Comparison of ENCODE assay signal across 9 cellular contexts in genomic region chr10:113709221-113709838, GRCh38. TPM values are rescaled to one million over a fixed set of nuclear protein-coding genes. Genes with fewer than 3 reads are reported as not detected.
A peak's percentile ranks its signal among the peaks of the same experiment; 100 is the strongest.
DNase-seq lines count a peak whose midpoint lies in the region; ATAC-seq and TF ChIP-seq lines count a peak whose summit lies in the region.
"Had no signal": no experiment of that assay in that cellular context is flagged by ENCODE, and none has a peak within 500 bp of the region (broad histone marks: within the 10 kb centered on the region; RNA-seq: fewer than 3 reads in every experiment).

No MANE protein-coding gene starts in this region.

- no peaks in the 10 kb centered on the region for H3K79me2 ChIP-seq in PC-3 (ENCODE audit: low read length)

- POLR2A ChIA-PET in HEK293T (lab: Yijun Ruan, JAX) (no interaction called here), PC-3 (lab: Charles Lee; ENCODE audit: unreplicated experiment) (no interaction called here)
- POLR2A ChIA-PET in CD4-positive, alpha-beta memory T cell (lab: Charles Lee; ENCODE audit: partially characterized antibody), result no interaction called here

- intact Hi-C loops in PC-3 (cut with micrococcal nuclease), result loop anchor here (5.0 kb wide), 1 partner anchor 143 kb away; the partner anchor contains the start of genes DCLRE1A and NHLRC2
- intact Hi-C loops in CD4-positive, alpha-beta memory T cell (cut with micrococcal nuclease), result no loop called here

- H3K27ac ChIP-seq in PC-3 (ENCODE audit: low read length), result no peak overlapping the region
- H3K27ac ChIP-seq in stomach smooth muscle (ENCODE audit: low read length), result peak overlapping the region; percentile 55
- no peak overlapping the region for H3K27ac ChIP-seq in CD4-positive, alpha-beta memory T cell (ENCODE audit: low read depth, low read length)

- H2AFZ ChIP-seq in PC-3 (ENCODE audit: low read length), result no peak overlapping the region

- H3K4me1 ChIP-seq in PC-3 (ENCODE audit: insufficient read depth, low read length), result peaks cover 7% of the 10 kb centered on the region; the same call in 1 of the 2 replicates
- peaks cover 19% of the 10 kb centered on the region for H3K4me1 ChIP-seq in stomach smooth muscle (ENCODE audit: control insufficient read depth, insufficient read depth, low read length)
- peaks cover 24% of the 10 kb centered on the region for H3K4me1 ChIP-seq in CD4-positive, alpha-beta memory T cell (ENCODE audit: insufficient read depth, low read length)

- H3K4me3 Mint-ChIP-seq in CD4-positive, alpha-beta memory T cell, result peak overlapping the region in 1 of 8 donors; percentile 39
- H3K4me3 Mint-ChIP-seq in immature natural killer cell, result no peak overlapping the region
- no peak overlapping the region for H3K4me3 Mint-ChIP-seq in progenitor cell of endocrine pancreas (ENCODE audit: low read depth)

- H3K36me3 ChIP-seq in PC-3 (ENCODE audit: low read depth, low read length), result no peaks in the 10 kb centered on the region
- no peaks in the 10 kb centered on the region for H3K36me3 ChIP-seq in stomach smooth muscle (ENCODE audit: control insufficient read depth in 2 of 2, insufficient read depth in 2 of 2, low read length in 2 of 2)
- H3K36me3 ChIP-seq in CD4-positive, alpha-beta memory T cell (ENCODE audit: insufficient read depth, low read length), result no peaks in the 10 kb centered on the region

- H3K9ac ChIP-seq in PC-3 (ENCODE audit: low read length) (no peak overlapping the region), stomach smooth muscle (ENCODE audit: low read length in 2 of 2) (no peak overlapping the region)

- H3K27me3 ChIP-seq in PC-3 (ENCODE audit: low read length), result no peaks in the 10 kb centered on the region
- H3K27me3 ChIP-seq in stomach smooth muscle (ENCODE audit: control insufficient read depth in 1 of 2, insufficient read depth in 2 of 2, low read length in 2 of 2), result no peaks in the 10 kb centered on the region
- H3K27me3 ChIP-seq in CD4-positive, alpha-beta memory T cell (ENCODE audit: insufficient read depth, low read length), result no peaks in the 10 kb centered on the region

- H3F3A ChIP-seq in PC-3 (ENCODE audit: low read length, unreplicated experiment), result no peaks in the 10 kb centered on the region

- H3K4me1 Mint-ChIP-seq in CD4-positive, alpha-beta memory T cell, result peaks cover 24 to 60% (median 30%) of the 10 kb centered on the region in 4 donors
- peaks cover 25 to 45% of the 10 kb centered on the region in 2 donors for H3K4me1 Mint-ChIP-seq in immature natural killer cell
- peaks cover 30% of the 10 kb centered on the region for H3K4me1 Mint-ChIP-seq in progenitor cell of endocrine pancreas (ENCODE audit: low read depth)

- CTCF ChIA-PET in HEK293T (lab: Yijun Ruan, JAX), result no interaction called here
- CTCF ChIA-PET in PC-3 (lab: Charles Lee), result no interaction called here
- CTCF ChIA-PET in CD4-positive, alpha-beta memory T cell (lab: Charles Lee; ENCODE audit: partially characterized antibody), result interaction anchor here (0.9 kb wide), 1 partner anchor 17 kb away, joined by 3 read pairs; no protein-coding TSS in a partner anchor

- TF ChIP-seq CTCF in PC-3 (conservative IDR thresholded peaks at IDR 0.05; ENCODE audit: low read depth, low read length) (no peak), progenitor cell of endocrine pancreas (IDR thresholded peaks at IDR 0.05; ENCODE audit: unreplicated experiment) (no peak)

- H3K4me3 ChIP-seq in PC-3 (ENCODE audit: low read length) (no peak overlapping the region), stomach smooth muscle (ENCODE audit: low read length in 2 of 2) (peak overlapping the region in 1 of 2 donors; percentile 40)
- H3K4me3 ChIP-seq in CD4-positive, alpha-beta memory T cell (ENCODE audit: low read length in 2 of 2), result no peak overlapping the region

- no peak overlapping the region for H3K4me2 ChIP-seq in PC-3 (ENCODE audit: low read length)

- H3K36me3 Mint-ChIP-seq in CD4-positive, alpha-beta memory T cell, result peaks cover 27 to 33% of the 10 kb centered on the region in 2 donors
- H3K36me3 Mint-ChIP-seq in immature natural killer cell, result peaks cover 0 to 5% (median 0%) of the 10 kb centered on the region in 3 donors
- no peaks in the 10 kb centered on the region for H3K36me3 Mint-ChIP-seq in progenitor cell of endocrine pancreas (ENCODE audit: insufficient read depth)

- H3K27ac Mint-ChIP-seq in CD4-positive, alpha-beta memory T cell, result peak overlapping the region in 1 of 7 donors; percentile 80
- H3K27ac Mint-ChIP-seq in immature natural killer cell (peak overlapping the region in 2 of 6 donors; percentile 28 to 39), progenitor cell of endocrine pancreas (no peak overlapping the region)

- H3K9me3 Mint-ChIP-seq in CD4-positive, alpha-beta memory T cell, result no peaks in the 10 kb centered on the region
- H3K9me3 Mint-ChIP-seq in immature natural killer cell, result no peaks in the 10 kb centered on the region
- no peaks in the 10 kb centered on the region for H3K9me3 Mint-ChIP-seq in progenitor cell of endocrine pancreas (ENCODE audit: low read depth)

- H3K27me3 Mint-ChIP-seq in CD4-positive, alpha-beta memory T cell, result no peaks in the 10 kb centered on the region
- H3K27me3 Mint-ChIP-seq in immature natural killer cell (ENCODE audit: low read depth in 3 of 3), result peaks cover 0 to 2% (median 0%) of the 10 kb centered on the region in 3 donors
- no peaks in the 10 kb centered on the region for H3K27me3 Mint-ChIP-seq in progenitor cell of endocrine pancreas

- H3K9me2 ChIP-seq in PC-3 (replicated peaks; ENCODE audit: low read length), result no peaks in the 10 kb centered on the region

- peak; percentile 57 for ATAC-seq in PC-3
- ATAC-seq: Right ventricle myocardium inferior had no signal

- no peaks in the 10 kb centered on the region for H4K20me1 ChIP-seq in PC-3 (ENCODE audit: low read length)

- DNase-seq in HEK293T (ENCODE audit: extremely low spot score) (peak; percentile 30), PC-3 (peak; percentile 59), fibroblast of peridontal ligament (ENCODE audit: extremely low read depth) (peak; percentile 86), immature natural killer cell (no peak), progenitor cell of endocrine pancreas (ENCODE audit: low spot score, unreplicated experiment) (no peak)
- DNase-seq in CD4-positive, alpha-beta memory T cell, result no peak
- DNase-seq: activated gamma-delta T cell treated with Interleukin-2 at 50 U/mL for 16 hours had no signal

- no TSS peak for BruUV-seq in PC-3 (replicated peaks; lab: Mats Ljungman, UMichigan)

- H3K9me3 ChIP-seq in PC-3 (ENCODE audit: low read length), result no peaks in the 10 kb centered on the region
- H3K9me3 ChIP-seq in stomach smooth muscle (ENCODE audit: control insufficient read depth in 2 of 2, low read length in 2 of 2), result no peaks in the 10 kb centered on the region
- H3K9me3 ChIP-seq in CD4-positive, alpha-beta memory T cell (ENCODE audit: control insufficient read depth in 1 of 2, low read length in 2 of 2), result no peaks in the 10 kb centered on the region

TF ChIP-seq in HEK293T, 16 proteins besides CTCF, POLR2A, EP300 and RAD21:
- TF ChIP-seq NFRKB (IDR thresholded peaks at IDR 0.05), result no peak
- TF ChIP-seq FOXA1 (IDR thresholded peaks at IDR 0.05), result no peak
- TF ChIP-seq BHLHE40 (IDR thresholded peaks at IDR 0.05; ENCODE audit: borderline replicate concordance), result no peak
- TF ChIP-seq FOXM1 (IDR thresholded peaks at IDR 0.05; ENCODE audit: borderline replicate concordance), result no peak
- TF ChIP-seq LEF1 (IDR thresholded peaks at IDR 0.05; ENCODE audit: borderline replicate concordance), result no peak
- no peak for TF ChIP-seq SP1 (IDR thresholded peaks at IDR 0.05)
- no peak for TF ChIP-seq ARNT (IDR thresholded peaks at IDR 0.05)
- TF ChIP-seq L3MBTL2 (conservative IDR thresholded peaks at IDR 0.05), result no peak
- no peak for TF ChIP-seq FOXK2 (IDR thresholded peaks at IDR 0.05)

RNA-seq across cellular contexts. Expression of gene CASP7, which starts 29.6 kb away (rescaled TPM):
- total RNA-seq in PC-3 (2014; rRNA removed) (13.2 and 13.7 TPM in 2 replicates), progenitor cell of endocrine pancreas (11.6 and 12.8 TPM in 2 replicates)
- total RNA-seq in CD4-positive, alpha-beta memory T cell, result 10 to 100 TPM; 18.2 to 23.1 TPM
- polyA plus RNA-seq in CD4-positive, alpha-beta memory T cell, result 10 to 100 TPM; 16.4 to 22.7 TPM
- polyA plus RNA-seq in immature natural killer cell, result 10 to 100 TPM; 14.9 to 32.4 (median 27.1) TPM

RNA-seq across cellular contexts. Expression of gene PLEKHS1, which starts 42.2 kb away (rescaled TPM):
- total RNA-seq in PC-3 (2014; rRNA removed) (not detected in 2 replicates), progenitor cell of endocrine pancreas (not detected in 2 replicates)
- under 1 TPM in 1 of 2 experiments, not detected in 1; 0.12 TPM for total RNA-seq in CD4-positive, alpha-beta memory T cell
- not detected for polyA plus RNA-seq in CD4-positive, alpha-beta memory T cell
- polyA plus RNA-seq in immature natural killer cell, result not detected
- total RNA-seq: Right ventricle myocardium inferior had no signal

RNA-seq across cellular contexts. Expression of gene NRAP, which starts 45.5 kb away (rescaled TPM):
- total RNA-seq in PC-3 (2014; rRNA removed), result not detected in 2 replicates
- total RNA-seq in CD4-positive, alpha-beta memory T cell, result not detected
- polyA plus RNA-seq in CD4-positive, alpha-beta memory T cell, result not detected
- polyA plus RNA-seq in immature natural killer cell, result not detected
- total RNA-seq in progenitor cell of endocrine pancreas, result 0.04 TPM in 1 of 2 replicates, not detected in the other

Comparison
In these comparisons a context has a peak if more than half of its experiments do, and no peak if none do; other contexts are left out.
1. DNase-seq: peak in HEK293T (single experiment), PC-3 (single experiment) and fibroblast of peridontal ligament (single experiment); none in CD4-positive, alpha-beta memory T cell (0 of 5), immature natural killer cell (0 of 3) and progenitor cell of endocrine pancreas (single experiment).